Comparison of ENCODE assay signal across 8 cellular contexts in genomic region chr6:27250955-27251671, GRCh38. TPM values are rescaled to one million over a fixed set of nuclear protein-coding genes. Genes with fewer than 3 reads are reported as not detected.
DNase-seq lines count a peak whose midpoint lies in the region; TF ChIP-seq lines count a peak whose summit lies in the region.

No MANE protein-coding gene starts in this region.

- in situ Hi-C loops in astrocyte of the cerebellum (cut with HindIII; ENCODE audit: low sequenced_read_pairs): no loop called here

- TF ChIP-seq CTCF in astrocyte of the cerebellum (IDR thresholded peaks at IDR 0.05; ENCODE audit: low read depth, low read length, missing control alignments): no peak

- peak; percentile 57 for DNase-seq in ELR (ENCODE audit: low read depth)
- DNase-seq in H4 (ENCODE audit: low spot score): peak; percentile 73
- peak; percentile 90 for DNase-seq in LoVo (ENCODE audit: low spot score)
- DNase-seq in SW480 (ENCODE audit: low spot score): peak; percentile 87
- DNase-seq in astrocyte of the cerebellum (ENCODE audit: low read depth): no peak
- peak; percentile 98 for DNase-seq in islet precursor cell
- DNase-seq in stimulated activated CD4-positive, alpha-beta T cell treated with anti-CD3 and anti-CD28 coated beads, Interleukin-2, amount 100 ng/mL, for 24 hours: peak; percentile 66 to 85
- no peak for DNase-seq in SK-N-DZ (ENCODE audit: low spot score)

- H3K4me3 ChIP-seq in astrocyte of the cerebellum (ENCODE audit: low read depth, low read length): peak overlapping the region; percentile 48

RNA-seq across cellular contexts. Expression of gene PRSS16, which starts 3.6 kb away (rescaled TPM):
- total RNA-seq in H4 (2014; rRNA removed; shearing (Covaris generic)): 3.4 and 5.2 TPM in 2 replicates
- polyA plus RNA-seq in SK-N-DZ (2014; cell fraction: cytosol; rRNA removed): not detected in 2 replicates
- polyA plus RNA-seq in SK-N-DZ (2014; cell fraction: nucleus; rRNA removed): not detected in 2 replicates

Comparison
In these comparisons a context has a peak if more than half of its experiments do, and no peak if none do; other contexts are left out.
1. DNase-seq: peak in ELR (single experiment), H4 (single experiment), LoVo (single experiment), SW480 (single experiment), islet precursor cell (single experiment) and stimulated activated CD4-positive, alpha-beta T cell treated with anti-CD3 and anti-CD28 coated beads, Interleukin-2, amount 100 ng/mL, for 24 hours (2 of 2); none in astrocyte of the cerebellum (single experiment) and SK-N-DZ (single experiment).